ENCODE assay signal across 22 cellular contexts in genomic region chr10:17965649-17966048, GRCh38. TPM values are rescaled to one million over a fixed set of nuclear protein-coding genes. Genes with fewer than 3 reads are reported as not detected.
"Had no signal": no experiment of that assay in that cellular context is flagged by ENCODE, and none has a peak within 500 bp of the region (broad histone marks: within the 10 kb centered on the region; RNA-seq: fewer than 3 reads in every experiment).

No MANE protein-coding gene starts in this region.

- H3K4me3 ChIP-seq: SJSA1, SK-N-MC had no signal

- H3K27ac ChIP-seq: SJSA1, SK-N-MC had no signal

- H3K36me3 ChIP-seq: SJSA1 had no signal

- DNase-seq: KBM-7, MM.1S, NCI-H1092 treated with DMSO at 0.1 percent for 48 hours, NCI-H1436, NCI-H187, NCI-H2029, NCI-H2081 treated with DMSO at 0.1 percent for 48 hours, NCI-H2171, NCI-H226, NCI-H446, NCI-H510A, NCI-H524 treated with DMSO at 0.1 percent for 48 hours, NCI-H69, NCI-H774, Right ventricle myocardium superior, RPMI8226, SIG-M5 had no signal

- H3K4me1 ChIP-seq: SJSA1 had no signal

- H3K27me3 ChIP-seq: SJSA1 had no signal

RNA-seq across cellular contexts. Expression of gene SLC39A12, which starts 13.9 kb away (rescaled TPM):
- total RNA-seq: HT-29, LHCN-M2, M059J, Right ventricle myocardium superior, SJSA1 had no signal
